Comparison of ENCODE assay signal across 10 cellular contexts in genomic region chr1:47225430-47226100, GRCh38. TPM values are rescaled to one million over a fixed set of nuclear protein-coding genes. Genes with fewer than 3 reads are reported as not detected.
A peak's percentile ranks its signal among the peaks of the same experiment; 100 is the strongest.
DNase-seq lines count a peak whose midpoint lies in the region; ATAC-seq, FAIRE-seq and TF ChIP-seq lines count a peak whose summit lies in the region.
"Had no signal": no experiment of that assay in that cellular context is flagged by ENCODE, and none has a peak within 500 bp of the region (broad histone marks: within the 10 kb centered on the region; RNA-seq: fewer than 3 reads in every experiment).

No MANE protein-coding gene starts in this region.

- peak; percentile 28 to 33 for ATAC-seq in naive thymus-derived CD8-positive, alpha-beta T cell
- ATAC-seq in HG03571 (IDR thresholded peaks at IDR 0.05; ENCODE audit: unreplicated experiment) (no peak), GM18861 (IDR thresholded peaks at IDR 0.05; ENCODE audit: unreplicated experiment) (no peak), HG03521 (IDR thresholded peaks at IDR 0.05; ENCODE audit: unreplicated experiment) (no peak)

- no TSS peak for BruUV-seq in A673 (replicated peaks; lab: Mats Ljungman, UMichigan)

- CTCF ChIA-PET in A673 (lab: Charles Lee), result no interaction called here

- H3K4me1 Mint-ChIP-seq in naive thymus-derived CD8-positive, alpha-beta T cell, result peaks cover 7 to 21% (median 20%) of the 10 kb centered on the region in 4 donors

- peaks cover 0 to 2% (median 0%) of the 10 kb centered on the region in 9 donors for H3K9me3 Mint-ChIP-seq in naive thymus-derived CD8-positive, alpha-beta T cell

- H3K4me3 Mint-ChIP-seq in naive thymus-derived CD8-positive, alpha-beta T cell, result peak overlapping the region; percentile 14 to 83 (median 68)

- H3K4me1 ChIP-seq in A673 (ENCODE audit: insufficient read depth, low read length, poor library complexity, severe bottlenecking) (peaks cover 4% of the 10 kb centered on the region), small intestine (ENCODE audit: control insufficient read depth in 2 of 2, insufficient read depth in 1 of 2, low read depth in 1 of 2, low read length in 1 of 2) (peaks cover 0 to 5% of the 10 kb centered on the region in 2 donors)

- peaks cover 12 to 59% (median 49%) of the 10 kb centered on the region in 5 donors for H3K27me3 Mint-ChIP-seq in naive thymus-derived CD8-positive, alpha-beta T cell

- TF ChIP-seq CTCF in A673 (conservative IDR thresholded peaks at IDR 0.05; ENCODE audit: low read depth, low read length) (no peak), coronary artery (IDR thresholded peaks at IDR 0.05) (no peak)

- H3K27ac ChIP-seq in A673 (ENCODE audit: low read depth, low read length, poor library complexity, severe bottlenecking), result no peak overlapping the region
- no peak overlapping the region for H3K27ac ChIP-seq in coronary artery
- H3K27ac ChIP-seq in small intestine (ENCODE audit: low read depth in 1 of 2, low read length in 1 of 2), result no peak overlapping the region

- H3K27me3 ChIP-seq in A673 (replicated peaks; ENCODE audit: insufficient read depth, low read depth, low read length, poor library complexity) (peaks cover 88% of the 10 kb centered on the region), small intestine (ENCODE audit: control insufficient read depth in 2 of 2, insufficient read depth in 2 of 2, low read length in 2 of 2) (peaks cover 0 to 69% of the 10 kb centered on the region in 2 donors)

- H3K36me3 Mint-ChIP-seq in naive thymus-derived CD8-positive, alpha-beta T cell, result peaks cover 0 to 2% (median 0%) of the 10 kb centered on the region in 3 donors

- 1 to 5% (median 2%) methylated on average over 35 to 79 of the region's 79 CpGs for WGBS in small intestine, 3 donors

- DNase-seq in A673 (ENCODE audit: low spot score), result no peak
- peak; percentile 56 for DNase-seq in HuH-7 (ENCODE audit: low spot score)
- DNase-seq in coronary artery (ENCODE audit: low spot score), result no peak
- no peak for DNase-seq in naive thymus-derived CD8-positive, alpha-beta T cell
- DNase-seq in small intestine, result no peak
- DNase-seq: activated effector memory CD4-positive, alpha-beta T cell treated with Interleukin-2 at 50 U/mL for 16 hours; NCI-H526 treated with DMSO at 0.1 percent for 48 hours had no signal

- FAIRE-seq in small intestine (lab: Jason Lieb, UNC), result no peak

- intact Hi-C loops in A673 (cut with micrococcal nuclease; ENCODE audit: unreplicated experiment), result no loop called here

- H3K36me3 ChIP-seq in A673 (ENCODE audit: insufficient read depth, low read length, poor library complexity, severe bottlenecking), result no peaks in the 10 kb centered on the region
- H3K36me3 ChIP-seq in small intestine (ENCODE audit: control insufficient read depth in 2 of 2, insufficient read depth in 2 of 2, low read length in 2 of 2), result no peaks in the 10 kb centered on the region

- H3K9me3 ChIP-seq in A673 (ENCODE audit: low read depth, low read length, poor library complexity, severe bottlenecking) (no peaks in the 10 kb centered on the region), small intestine (ENCODE audit: control insufficient read depth, low read depth) (no peaks in the 10 kb centered on the region)

- H3K4me3 ChIP-seq in A673 (ENCODE audit: low read depth, low read length, poor library complexity, severe bottlenecking), result peak overlapping the region; percentile 31
- H3K4me3 ChIP-seq in coronary artery, result peak overlapping the region; percentile 61
- H3K4me3 ChIP-seq in small intestine (ENCODE audit: low read depth in 1 of 2, low read length in 2 of 2), result peak overlapping the region in 1 of 2 donors; percentile 28

- POLR2A ChIA-PET in A673 (lab: Charles Lee; ENCODE audit: low non-redundant PET), result no interaction called here
- POLR2A ChIA-PET in naive thymus-derived CD8-positive, alpha-beta T cell (lab: Charles Lee), result no interaction called here

- H3K27ac Mint-ChIP-seq in naive thymus-derived CD8-positive, alpha-beta T cell, result no peak overlapping the region

RNA-seq across cellular contexts. Expression of gene TAL1, which starts 6.5 kb away (rescaled TPM):
- 0.11 TPM in 2 replicates for total RNA-seq in A673 (2021)
- total RNA-seq in naive thymus-derived CD8-positive, alpha-beta T cell, result not detected
- not detected for polyA plus RNA-seq in naive thymus-derived CD8-positive, alpha-beta T cell
- 1 to 10 TPM in 1 of 3 donors, under 1 TPM in 2; 0.27 to 4.7 (median 0.45) TPM for polyA plus RNA-seq in small intestine

RNA-seq across cellular contexts. Expression of gene PDZK1IP1, which starts 35.7 kb away (rescaled TPM):
- not detected in 2 replicates for total RNA-seq in A673 (2021)
- total RNA-seq in naive thymus-derived CD8-positive, alpha-beta T cell, result not detected
- polyA plus RNA-seq in naive thymus-derived CD8-positive, alpha-beta T cell, result not detected
- 100 to 1,000 TPM in 1 of 3 donors, 1 to 10 TPM in 2; 5.1 to 134 (median 7.8) TPM for polyA plus RNA-seq in small intestine

Comparison
In these comparisons a context has a peak if more than half of its experiments do, and no peak if none do; other contexts are left out.
1. ATAC-seq: peak in naive thymus-derived CD8-positive, alpha-beta T cell (2 of 2); none in HG03571 (single experiment), GM18861 (single experiment) and HG03521 (single experiment).